In the genomic region with DNA sequence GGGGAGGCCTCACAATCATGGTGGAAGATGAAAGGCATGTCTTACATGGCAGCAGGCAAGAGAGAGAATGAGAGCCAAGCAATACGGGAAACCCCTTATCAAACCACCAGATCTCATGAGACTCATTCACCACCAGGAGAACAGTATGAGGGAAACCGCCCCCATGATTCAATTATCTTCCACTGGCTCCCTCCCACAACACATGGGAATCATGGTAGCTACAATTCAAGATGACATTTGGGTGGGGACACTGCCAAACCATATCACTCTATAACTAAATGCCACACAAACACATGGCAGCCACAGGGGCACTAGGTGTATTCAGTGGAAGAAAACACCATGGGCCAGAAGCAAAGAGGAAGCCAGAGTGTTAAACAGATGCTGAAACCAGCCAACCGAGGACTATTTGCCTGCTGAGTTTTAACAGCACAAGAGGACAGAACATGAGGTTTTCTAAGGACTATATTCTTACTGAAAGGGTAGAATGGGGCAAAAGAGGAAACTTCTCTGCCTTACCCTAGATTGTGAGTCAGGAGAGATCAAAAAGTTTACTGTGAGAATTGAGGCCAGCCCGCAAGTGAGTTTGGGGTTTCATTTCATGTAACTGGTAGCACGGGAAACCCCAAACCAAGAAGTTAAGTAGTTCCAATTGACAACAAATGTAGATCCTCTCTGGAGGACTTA, we compare ENCODE assay signal across 9 cellular contexts. TPM values are rescaled to one million over a fixed set of nuclear protein-coding genes. Genes with fewer than 3 reads are reported as not detected.
DNase-seq lines count a peak whose midpoint lies in the region; ATAC-seq and TF ChIP-seq lines count a peak whose summit lies in the region.
"Had no signal": no experiment of that assay in that cellular context is flagged by ENCODE, and none has a peak within 500 bp of the region (broad histone marks: within the 10 kb centered on the region; RNA-seq: fewer than 3 reads in every experiment).

No MANE protein-coding gene starts in this region.

- DNase-seq in activated CD4-positive, alpha-beta memory T cell treated with anti-CD3 and anti-CD28 coated beads for 36 hours, result peak; percentile 87
- peak; percentile 45 to 67 (median 51) for DNase-seq in stimulated activated CD4-positive, alpha-beta T cell treated with anti-CD3 and anti-CD28 coated beads, Interleukin-12 subunit alpha, Interleukin-12 subunit beta, amount 100 ng/mL, for 48 hours (ENCODE audit: low read depth in 2 of 3, low spot score in 1 of 3)
- DNase-seq in coronary artery (ENCODE audit: low spot score) (no peak), HCEC 1CT (no peak), NCI-H2107 treated with DMSO at 0.1 percent for 48 hours (lab: John Stamatoyannopoulos, UW; ENCODE audit: unreplicated experiment) (no peak), globus pallidus (ENCODE audit: low spot score) (no peak)

- intact Hi-C loops in activated CD4-positive, alpha-beta memory T cell treated with anti-CD3 and anti-CD28 coated beads for 36 hours (cut with micrococcal nuclease), result loop anchor here (1.0 to 5.0 kb wide), 11 partner anchors 11 to 254 kb away; a partner anchor contains a TSS

- H3K4me1 Mint-ChIP-seq in activated CD4-positive, alpha-beta memory T cell treated with anti-CD3 and anti-CD28 coated beads for 36 hours (ENCODE audit: low read depth), result peaks cover 31% of the 10 kb centered on the region

- POLR2A ChIA-PET in activated CD4-positive, alpha-beta memory T cell treated with anti-CD3 and anti-CD28 coated beads for 36 hours (lab: Charles Lee), result interaction anchor here (1.2 to 1.3 kb wide), 2 partner anchors 100 to 123 kb away, joined by 3 to 5 read pairs; no protein-coding TSS in a partner anchor

- H3K9me3 Mint-ChIP-seq in activated CD4-positive, alpha-beta memory T cell treated with anti-CD3 and anti-CD28 coated beads for 36 hours, result peaks cover 19% of the 10 kb centered on the region

- TF ChIP-seq CTCF in coronary artery (IDR thresholded peaks at IDR 0.05), result no peak

- H3K36me3 Mint-ChIP-seq in activated CD4-positive, alpha-beta memory T cell treated with anti-CD3 and anti-CD28 coated beads for 36 hours, result peaks cover 62% of the 10 kb centered on the region

- peak overlapping the region; percentile 94 for H3K27ac Mint-ChIP-seq in activated CD4-positive, alpha-beta memory T cell treated with anti-CD3 and anti-CD28 coated beads for 36 hours

- H3K27ac ChIP-seq in coronary artery, result no peak overlapping the region

- peak overlapping the region; percentile 1 for H3K4me3 Mint-ChIP-seq in activated CD4-positive, alpha-beta memory T cell treated with anti-CD3 and anti-CD28 coated beads for 36 hours

- ATAC-seq in GM19043 (IDR thresholded peaks at IDR 0.05; ENCODE audit: low read depth, unreplicated experiment) (peak; percentile 91), HG03108 (IDR thresholded peaks at IDR 0.05; ENCODE audit: unreplicated experiment) (peak; percentile 92)

- no peaks in the 10 kb centered on the region for H3K27me3 Mint-ChIP-seq in activated CD4-positive, alpha-beta memory T cell treated with anti-CD3 and anti-CD28 coated beads for 36 hours

- CTCF ChIA-PET in activated CD4-positive, alpha-beta memory T cell treated with anti-CD3 and anti-CD28 coated beads for 36 hours (lab: Charles Lee), result interaction anchor here (0.9 to 1.5 kb wide), 4 partner anchors 187 to 210 kb away, joined by 3 to 7 read pairs (median 5); no protein-coding TSS in a partner anchor

- H3K4me3 ChIP-seq in coronary artery, result no peak overlapping the region

RNA-seq across cellular contexts. Expression of a gene that starts 49.2 kb away (rescaled TPM):
- total RNA-seq in activated CD4-positive, alpha-beta memory T cell treated with anti-CD3 and anti-CD28 coated beads for 36 hours, result not detected
- total RNA-seq: NCI-H460 had no signal

Comparison
In these comparisons a context has a peak if more than half of its experiments do, and no peak if none do; other contexts are left out.
1. DNase-seq: peak in activated CD4-positive, alpha-beta memory T cell treated with anti-CD3 and anti-CD28 coated beads for 36 hours (single experiment) and stimulated activated CD4-positive, alpha-beta T cell treated with anti-CD3 and anti-CD28 coated beads, Interleukin-12 subunit alpha, Interleukin-12 subunit beta, amount 100 ng/mL, for 48 hours (3 of 3); none in coronary artery (single experiment), HCEC 1CT (single experiment), NCI-H2107 treated with DMSO at 0.1 percent for 48 hours (single experiment) and globus pallidus (single experiment).